28 cellular contexts compared by ENCODE assay signal in the genomic region with DNA sequence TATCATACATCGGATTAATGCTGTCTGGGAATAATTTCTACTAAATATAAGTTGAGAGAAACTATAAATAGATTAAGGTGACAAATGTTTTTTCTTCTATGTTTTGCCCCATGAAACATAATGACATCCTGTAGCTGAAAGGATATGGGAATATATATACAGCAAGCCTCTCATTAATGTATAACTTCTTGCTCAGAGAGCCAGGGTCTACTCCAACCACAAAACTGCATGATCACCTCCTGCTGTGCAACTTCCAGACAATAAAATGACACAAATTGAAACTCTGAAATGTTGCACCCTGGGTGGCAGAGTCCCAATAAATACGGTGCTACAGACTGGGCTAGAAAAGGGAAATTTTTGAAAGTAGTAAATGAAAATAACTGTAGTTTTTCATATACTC.
A peak's percentile ranks its signal among the peaks of the same experiment; 100 is the strongest.
DNase-seq lines count a peak whose midpoint lies in the region; ATAC-seq and TF ChIP-seq lines count a peak whose summit lies in the region.
"Had no signal": no experiment of that assay in that cellular context is flagged by ENCODE, and none has a peak within 500 bp of the region (broad histone marks: within the 10 kb centered on the region; RNA-seq: fewer than 3 reads in every experiment).

No MANE protein-coding gene starts in this region.

- in situ Hi-C loops in Caki2 (cut with HindIII; ENCODE audit: low pct_unique_long_range_greater_than_20kb, low sequenced_read_pairs) = no loop called here

- no peak overlapping the region for H3K27ac Mint-ChIP-seq in activated naive CD4-positive, alpha-beta T cell treated with anti-CD3 and anti-CD28 coated beads, Interleukin-2, amount 10 ng/mL, durations not matched to agents 7 days and 5 days
- H3K27ac Mint-ChIP-seq: activated CD4-positive, alpha-beta T cell treated with anti-CD3 and anti-CD28 coated beads, Interleukin-2, amount 10 ng/mL, durations not matched to agents 24 days and 14 days; activated naive CD4-positive, alpha-beta T cell treated with anti-CD3 and anti-CD28 coated beads, Interleukin-2, amount 50 U/mL, for 24 hours; activated T-cell treated with anti-CD3 and anti-CD28 coated beads, Interleukin-2, amount 50 U/mL, for 72 hours; HFFc6; immature natural killer cell; natural killer cell; stimulated activated effector memory CD8-positive, alpha-beta T cell treated with anti-CD3 and anti-CD28 coated beads, Interleukin-12 subunit alpha, Interleukin-12 subunit beta, amount 100 ng/mL, for 72 hours had no signal

- no peak for TF ChIP-seq CTCF in epithelial cell of proximal tubule (conservative IDR thresholded peaks at IDR 0.05; ENCODE audit: low read depth, low read length)

- H3K4me3 Mint-ChIP-seq in activated naive CD4-positive, alpha-beta T cell treated with anti-CD3 and anti-CD28 coated beads, Interleukin-2, amount 10 ng/mL, durations not matched to agents 7 days and 5 days = no peak overlapping the region
- H3K4me3 Mint-ChIP-seq: activated CD4-positive, alpha-beta T cell treated with anti-CD3 and anti-CD28 coated beads, Interleukin-2, amount 10 ng/mL, durations not matched to agents 24 days and 14 days; activated naive CD4-positive, alpha-beta T cell treated with anti-CD3 and anti-CD28 coated beads, Interleukin-2, amount 50 U/mL, for 24 hours; activated T-cell treated with anti-CD3 and anti-CD28 coated beads, Interleukin-2, amount 50 U/mL, for 72 hours; HFFc6; immature natural killer cell; natural killer cell; stimulated activated effector memory CD8-positive, alpha-beta T cell treated with anti-CD3 and anti-CD28 coated beads, Interleukin-12 subunit alpha, Interleukin-12 subunit beta, amount 100 ng/mL, for 72 hours had no signal

- H3K4me1 Mint-ChIP-seq in activated naive CD4-positive, alpha-beta T cell treated with anti-CD3 and anti-CD28 coated beads, Interleukin-2, amount 10 ng/mL, durations not matched to agents 7 days and 5 days = no peaks in the 10 kb centered on the region
- H3K4me1 Mint-ChIP-seq: activated CD4-positive, alpha-beta T cell treated with anti-CD3 and anti-CD28 coated beads, Interleukin-2, amount 10 ng/mL, durations not matched to agents 24 days and 14 days; activated naive CD4-positive, alpha-beta T cell treated with anti-CD3 and anti-CD28 coated beads, Interleukin-2, amount 50 U/mL, for 24 hours; immature natural killer cell; natural killer cell had no signal

- H3K9me3 Mint-ChIP-seq in activated naive CD4-positive, alpha-beta T cell treated with anti-CD3 and anti-CD28 coated beads, Interleukin-2, amount 10 ng/mL, durations not matched to agents 7 days and 5 days = no peaks in the 10 kb centered on the region
- H3K9me3 Mint-ChIP-seq: activated naive CD4-positive, alpha-beta T cell treated with anti-CD3 and anti-CD28 coated beads, Interleukin-2, amount 50 U/mL, for 24 hours; HFFc6; immature natural killer cell; natural killer cell; stimulated activated effector memory CD8-positive, alpha-beta T cell treated with anti-CD3 and anti-CD28 coated beads, Interleukin-12 subunit alpha, Interleukin-12 subunit beta, amount 100 ng/mL, for 72 hours had no signal

- peaks cover 7% of the 10 kb centered on the region for H3K27me3 Mint-ChIP-seq in activated naive CD4-positive, alpha-beta T cell treated with anti-CD3 and anti-CD28 coated beads, Interleukin-2, amount 10 ng/mL, durations not matched to agents 7 days and 5 days
- H3K27me3 Mint-ChIP-seq: activated CD4-positive, alpha-beta T cell treated with anti-CD3 and anti-CD28 coated beads, Interleukin-2, amount 10 ng/mL, durations not matched to agents 24 days and 14 days; activated naive CD4-positive, alpha-beta T cell treated with anti-CD3 and anti-CD28 coated beads, Interleukin-2, amount 50 U/mL, for 24 hours had no signal

- CTCF ChIA-PET in activated naive CD4-positive, alpha-beta T cell treated with anti-CD3 and anti-CD28 coated beads, Interleukin-2, amount 10 ng/mL, durations not matched to agents 7 days and 5 days (lab: Charles Lee) = no interaction called here

- DNase-seq in Caki2 (ENCODE audit: low read depth) = peak; percentile 40
- peak; percentile 30 for DNase-seq in epithelial cell of proximal tubule (ENCODE audit: low read depth)
- DNase-seq in activated naive CD4-positive, alpha-beta T cell (lab: John Stamatoyannopoulos, UW) = no peak
- DNase-seq in activated naive CD4-positive, alpha-beta T cell treated with anti-CD3 and anti-CD28 coated beads, Interleukin-2, amount 10 ng/mL, durations not matched to agents 7 days and 5 days = no peak
- DNase-seq in NCI-H774 (lab: John Stamatoyannopoulos, UW) = no peak
- DNase-seq: activated CD4-positive, alpha-beta T cell treated with anti-CD3 and anti-CD28 coated beads, Interleukin-2, amount 10 ng/mL, durations not matched to agents 24 days and 14 days; activated T-cell treated with anti-CD3 and anti-CD28 coated beads, Interleukin-2, amount 50 U/mL, for 72 hours; anterior cingulate cortex; foreskin melanocyte; HFFc6; immature natural killer cell; left ventricle myocardium inferior; natural killer cell; NCI-H1417 treated with DMSO at 0.1 percent for 48 hours; NCI-H2081 treated with DMSO at 0.1 percent for 48 hours; NCI-H345; NCI-H82; stimulated activated CD4-positive, alpha-beta T cell treated with anti-CD3 and anti-CD28 coated beads, Interleukin-2, amount 100 ng/mL, for 48 hours; WERI-Rb-1 had no signal

- H3K4me3 ChIP-seq in epithelial cell of proximal tubule (ENCODE audit: low read depth, low read length) = no peak overlapping the region
- H3K4me3 ChIP-seq: coronary artery, esophagus muscularis mucosa, hepatocyte, K562, left ventricle myocardium inferior had no signal

- ATAC-seq in GM19395 (IDR thresholded peaks at IDR 0.05; ENCODE audit: unreplicated experiment) (peak; percentile 66), HG03354 (IDR thresholded peaks at IDR 0.05; ENCODE audit: poor library complexity, severe bottlenecking, unreplicated experiment) (peak; percentile 71), HG02870 (IDR thresholded peaks at IDR 0.05; ENCODE audit: unreplicated experiment) (no peak)
- ATAC-seq: activated T-cell treated with anti-CD3 and anti-CD28 coated beads, Interleukin-2, amount 50 U/mL, for 72 hours; K562; natural killer cell; stimulated activated effector memory CD8-positive, alpha-beta T cell treated with anti-CD3 and anti-CD28 coated beads, Interleukin-12 subunit alpha, Interleukin-12 subunit beta, amount 100 ng/mL, for 72 hours had no signal

- H3K36me3 Mint-ChIP-seq in activated naive CD4-positive, alpha-beta T cell treated with anti-CD3 and anti-CD28 coated beads, Interleukin-2, amount 10 ng/mL, durations not matched to agents 7 days and 5 days = no peaks in the 10 kb centered on the region
- H3K36me3 Mint-ChIP-seq: activated naive CD4-positive, alpha-beta T cell treated with anti-CD3 and anti-CD28 coated beads, Interleukin-2, amount 50 U/mL, for 24 hours; immature natural killer cell; natural killer cell; stimulated activated effector memory CD8-positive, alpha-beta T cell treated with anti-CD3 and anti-CD28 coated beads, Interleukin-12 subunit alpha, Interleukin-12 subunit beta, amount 100 ng/mL, for 72 hours had no signal

Comparison
In these comparisons a context has a peak if more than half of its experiments do, and no peak if none do; other contexts are left out.
1. DNase-seq: peak in Caki2 (single experiment) and epithelial cell of proximal tubule (single experiment); none in activated naive CD4-positive, alpha-beta T cell (0 of 4), activated naive CD4-positive, alpha-beta T cell treated with anti-CD3 and anti-CD28 coated beads, Interleukin-2, amount 10 ng/mL, durations not matched to agents 7 days and 5 days (single experiment) and NCI-H774 (single experiment).